ENCODE assay signal across 7 cellular contexts in the genomic region with DNA sequence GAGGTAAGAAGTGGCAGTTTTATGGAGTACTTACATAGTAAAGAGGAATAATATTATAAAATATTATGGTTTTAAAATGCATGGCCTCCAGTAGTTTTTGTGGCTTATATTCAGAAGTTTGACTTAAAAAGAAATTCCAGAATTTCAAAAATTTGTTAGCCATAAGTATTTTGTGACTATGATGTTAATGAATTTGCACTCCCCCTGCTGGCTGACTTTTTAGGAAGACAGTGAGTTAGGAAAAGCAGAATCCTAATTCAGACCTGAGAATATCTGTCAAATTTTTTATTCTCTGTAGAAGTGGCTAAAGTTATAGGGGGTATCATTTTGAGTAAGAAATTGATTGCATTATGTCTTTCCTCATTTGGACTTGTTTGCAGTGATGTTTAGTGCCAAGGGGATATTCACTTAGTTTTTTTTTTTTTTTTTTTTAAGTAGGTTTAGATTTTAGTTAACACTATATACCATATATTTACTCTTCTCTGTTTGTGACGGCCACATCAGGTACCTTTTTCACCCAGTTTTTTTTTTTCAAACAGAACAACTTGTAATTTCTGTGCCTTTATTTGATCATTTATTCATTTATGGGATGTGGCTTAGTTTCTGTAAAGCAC. TPM values are rescaled to one million over a fixed set of nuclear protein-coding genes. Genes with fewer than 3 reads are reported as not detected.
DNase-seq lines count a peak whose midpoint lies in the region; ATAC-seq and TF ChIP-seq lines count a peak whose summit lies in the region.

No MANE protein-coding gene starts in this region.

- H3K9me3 ChIP-seq in Caco-2 (no peaks in the 10 kb centered on the region), thyroid gland (no peaks in the 10 kb centered on the region)

- CTCF ChIA-PET in Caco-2 (lab: Charles Lee) = interaction anchor here (0.6 to 2.7 kb wide), 4 partner anchors 42 to 142 kb away, joined by 5 to 14 read pairs (median 6); no protein-coding TSS in a partner anchor

- intact Hi-C loops in Caco-2 (cut with micrococcal nuclease; ENCODE audit: unreplicated experiment) (loop anchor here (1.0 to 10.0 kb wide), 3 partner anchors 38 to 154 kb away; no protein-coding TSS in a partner anchor), thyroid gland (cut with DNase I) (no loop called here)

- peaks cover 2% of the 10 kb centered on the region for H3K4me1 Mint-ChIP-seq in Caco-2 (ENCODE audit: low read depth, unreplicated experiment)

- 90 to 91% methylated on average over 1 of the region's 1 CpG for WGBS in thyroid gland, 2 donors

- no peaks in the 10 kb centered on the region for H3K27me3 ChIP-seq in Caco-2 (replicated peaks; ENCODE audit: control insufficient read depth, insufficient read depth, low read length)
- no peaks in the 10 kb centered on the region for H3K27me3 ChIP-seq in thyroid gland

- H3K9me3 Mint-ChIP-seq in Caco-2 (ENCODE audit: unreplicated experiment) = no peaks in the 10 kb centered on the region
- no peaks in the 10 kb centered on the region for H3K9me3 Mint-ChIP-seq in activated naive CD4-positive, alpha-beta T cell treated with anti-CD3 and anti-CD28 coated beads, Interleukin-2, amount 50 U/mL, for 72 hours

- peak in 1 of 2 experiments; percentile 55 for DNase-seq in Caco-2
- DNase-seq in HCEC 1CT = peak; percentile 58
- DNase-seq in T follicular helper cell (ENCODE audit: low read depth) = peak; percentile 6
- peak; percentile 27 for DNase-seq in globus pallidus (ENCODE audit: low spot score)
- DNase-seq in thyroid gland = peak in 1 of 2 donors; percentile 24
- no peak for DNase-seq in activated naive CD4-positive, alpha-beta T cell treated with anti-CD3 and anti-CD28 coated beads, Interleukin-2, amount 50 U/mL, for 72 hours (ENCODE audit: low spot score in 2 of 2)
- no peak for DNase-seq in NCI-H187 (lab: John Stamatoyannopoulos, UW)

- no peaks in the 10 kb centered on the region for H3K36me3 ChIP-seq in Caco-2 (ENCODE audit: control insufficient read depth, insufficient read depth, low read length)
- H3K36me3 ChIP-seq in thyroid gland = no peaks in the 10 kb centered on the region

- peak; percentile 49 to 54 for TF ChIP-seq CTCF in Caco-2 (IDR thresholded peaks at IDR 0.05; ENCODE audit: insufficient read depth in 1 of 2, low read depth in 1 of 2, low read length in 1 of 2, severe bottlenecking in 1 of 2, unreplicated experiment in 1 of 2)
- TF ChIP-seq CTCF in thyroid gland (IDR thresholded peaks at IDR 0.05) = peak; percentile 8 to 60 (median 41)

- ATAC-seq in activated naive CD4-positive, alpha-beta T cell treated with anti-CD3 and anti-CD28 coated beads, Interleukin-2, amount 50 U/mL, for 72 hours = no peak

- no peaks in the 10 kb centered on the region for H3K27me3 Mint-ChIP-seq in Caco-2 (ENCODE audit: insufficient read depth, unreplicated experiment)

- BruUV-seq in Caco-2 (replicated peaks; lab: Mats Ljungman, UMichigan) = no TSS peak

- H3K36me3 Mint-ChIP-seq in Caco-2 (ENCODE audit: insufficient read depth, unreplicated experiment) = peaks cover 11% of the 10 kb centered on the region
- no peaks in the 10 kb centered on the region for H3K36me3 Mint-ChIP-seq in activated naive CD4-positive, alpha-beta T cell treated with anti-CD3 and anti-CD28 coated beads, Interleukin-2, amount 50 U/mL, for 72 hours

- H3K4me3 Mint-ChIP-seq in Caco-2 (ENCODE audit: unreplicated experiment) = no peak overlapping the region

- H3K4me1 ChIP-seq in Caco-2 (no peaks in the 10 kb centered on the region; the same call in 1 of the 2 replicates), thyroid gland (peaks cover 30 to 38% of the 10 kb centered on the region in 2 donors)

- no peak overlapping the region for H3K27ac ChIP-seq in thyroid gland

- H3K4me3 ChIP-seq in Caco-2 (ENCODE audit: low read depth, low read length) = no peak overlapping the region
- H3K4me3 ChIP-seq in thyroid gland (replicated peaks in 1 of 3) = no peak overlapping the region

- no peak for TF ChIP-seq POLR2A in thyroid gland (IDR thresholded peaks at IDR 0.05)

- no peak overlapping the region for H3K27ac Mint-ChIP-seq in Caco-2 (ENCODE audit: unreplicated experiment)
- H3K27ac Mint-ChIP-seq in activated naive CD4-positive, alpha-beta T cell treated with anti-CD3 and anti-CD28 coated beads, Interleukin-2, amount 50 U/mL, for 72 hours = peak overlapping the region in 1 of 2 donors; percentile 72

- POLR2A ChIA-PET in Caco-2 (lab: Charles Lee) = interaction anchor here (0.7 kb wide), 1 partner anchor 34 kb away, joined by 8 read pairs; no protein-coding TSS in a partner anchor

RNA-seq across cellular contexts. Expression of gene ZFAND3, which starts 40.8 kb away (rescaled TPM):
- total RNA-seq in Caco-2 (2022) = 91.1 and 107 TPM in 2 replicates
- total RNA-seq in thyroid gland = 10 to 100 TPM; 41.3 to 57.7 (median 55.9) TPM
- 10 to 100 TPM; 34.1 to 37.2 TPM for total RNA-seq in activated naive CD4-positive, alpha-beta T cell treated with anti-CD3 and anti-CD28 coated beads, Interleukin-2, amount 50 U/mL, for 72 hours

Comparison
In these comparisons a context has a peak if more than half of its experiments do, and no peak if none do; other contexts are left out.
1. DNase-seq: peak in HCEC 1CT (single experiment), T follicular helper cell (single experiment) and globus pallidus (single experiment); none in activated naive CD4-positive, alpha-beta T cell treated with anti-CD3 and anti-CD28 coated beads, Interleukin-2, amount 50 U/mL, for 72 hours (0 of 2) and NCI-H187 (0 of 2).